8 cellular contexts compared by ENCODE assay signal in the genomic region with DNA sequence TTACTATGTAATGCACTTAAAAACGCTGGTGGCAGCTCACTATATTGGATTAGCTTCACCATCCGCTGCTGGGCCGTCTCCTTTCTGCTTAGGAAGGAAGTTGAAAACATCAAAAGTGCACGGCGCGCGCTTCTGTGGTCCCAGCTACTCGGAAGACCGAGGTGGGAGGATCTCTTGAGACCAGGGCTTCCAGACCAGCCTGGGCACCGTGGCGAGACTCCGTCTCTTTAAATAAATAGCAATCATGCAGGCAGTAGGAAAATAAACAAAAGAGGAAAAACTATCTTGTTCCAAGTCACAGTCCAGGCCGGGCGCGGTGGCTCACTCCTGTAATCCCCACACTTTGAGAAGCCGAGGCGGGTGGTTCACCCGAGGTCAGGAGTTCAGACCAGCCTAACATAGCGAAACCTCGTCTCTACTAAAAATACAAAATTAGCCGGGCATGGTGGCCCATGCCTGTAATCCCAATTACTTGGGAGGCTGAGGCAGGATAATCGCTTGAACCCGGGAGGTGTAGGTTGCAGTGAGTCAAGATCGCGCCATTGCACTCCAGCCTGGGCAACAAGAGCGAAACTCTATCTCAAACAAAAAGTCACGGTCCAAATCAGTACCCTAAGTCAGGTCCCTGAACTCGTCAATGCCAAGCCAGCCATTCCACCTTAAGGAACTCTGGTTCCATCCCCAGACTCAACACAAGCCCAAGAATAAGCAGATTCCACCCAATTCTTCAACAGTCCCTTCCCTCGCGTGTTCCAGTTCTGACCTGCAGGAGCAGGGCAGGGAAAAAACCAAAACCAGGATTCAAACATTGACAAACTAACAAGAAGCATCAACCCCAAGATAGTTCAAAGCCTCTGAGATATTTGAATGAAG. TPM values are rescaled to one million over a fixed set of nuclear protein-coding genes. Genes with fewer than 3 reads are reported as not detected.
A peak's percentile ranks its signal among the peaks of the same experiment; 100 is the strongest.
DNase-seq lines count a peak whose midpoint lies in the region; ATAC-seq and TF ChIP-seq lines count a peak whose summit lies in the region.

No MANE protein-coding gene starts in this region.

- no peaks in the 10 kb centered on the region for H3K9me3 ChIP-seq in esophagus (ENCODE audit: control insufficient read depth in 2 of 2, insufficient read depth in 1 of 2, low read depth in 1 of 2, low read length in 1 of 2)

- DNase-seq in NCI-H82 treated with DMSO at 0.1 percent for 48 hours (lab: John Stamatoyannopoulos, UW; ENCODE audit: unreplicated experiment) (peak; percentile 50), activated T-cell treated with anti-CD3 and anti-CD28 coated beads for 24 hours (ENCODE audit: low read depth) (peak; percentile 49), myocyte (ENCODE audit: low read depth) (peak; percentile 54), NCI-H1436 treated with DMSO at 0.1 percent for 48 hours (lab: John Stamatoyannopoulos, UW) (no peak)
- peak; percentile 35 to 53 for DNase-seq in stimulated activated CD8-positive, alpha-beta memory T cell treated with anti-CD3 and anti-CD28 coated beads, Interleukin-7, amount 100 ng/mL, for 48 hours (ENCODE audit: extremely low read depth in 1 of 2, low read depth in 1 of 2)

- peaks cover 3% of the 10 kb centered on the region in 2 donors for H3K36me3 ChIP-seq in esophagus (ENCODE audit: control insufficient read depth in 2 of 2, insufficient read depth in 2 of 2, low read length in 1 of 2)

- TF ChIP-seq CTCF in GM12875 (IDR thresholded peaks at IDR 0.05; ENCODE audit: borderline replicate concordance, insufficient read depth, low read depth, low read length): no peak

- 9 to 15% methylated on average over 30 of the region's 30 CpGs for WGBS in esophagus, 2 donors

- H3K27me3 ChIP-seq in esophagus (ENCODE audit: control insufficient read depth in 1 of 2, insufficient read depth in 2 of 2, low read length in 2 of 2): no peaks in the 10 kb centered on the region

- ATAC-seq in HG02642 (IDR thresholded peaks at IDR 0.05; ENCODE audit: poor library complexity, unreplicated experiment): peak; percentile 27

- no peaks in the 10 kb centered on the region for H3K4me1 ChIP-seq in esophagus (ENCODE audit: control insufficient read depth in 2 of 2, insufficient read depth in 2 of 2, low read length in 1 of 2)

- H3K4me3 ChIP-seq in GM12875 (ENCODE audit: low read depth, low read length) (peak overlapping the region; percentile 95), esophagus (ENCODE audit: low read depth in 1 of 2, low read length in 2 of 2) (peak overlapping the region; percentile 81 to 90)

- peak overlapping the region; percentile 96 to 98 for H3K27ac ChIP-seq in esophagus (ENCODE audit: low read depth in 2 of 2, low read length in 1 of 2)

RNA-seq across cellular contexts. Expression of a gene that starts 1.0 kb away (rescaled TPM):
- polyA plus RNA-seq in esophagus: 1 to 10 TPM; 5.9 to 6.5 TPM
- total RNA-seq in myocyte: 15.3 and 17.3 TPM in 2 replicates
- 12.3 TPM for polyA plus RNA-seq in myocyte (2012)
